1 cellular context compared by ENCODE assay signal in the genomic region with DNA sequence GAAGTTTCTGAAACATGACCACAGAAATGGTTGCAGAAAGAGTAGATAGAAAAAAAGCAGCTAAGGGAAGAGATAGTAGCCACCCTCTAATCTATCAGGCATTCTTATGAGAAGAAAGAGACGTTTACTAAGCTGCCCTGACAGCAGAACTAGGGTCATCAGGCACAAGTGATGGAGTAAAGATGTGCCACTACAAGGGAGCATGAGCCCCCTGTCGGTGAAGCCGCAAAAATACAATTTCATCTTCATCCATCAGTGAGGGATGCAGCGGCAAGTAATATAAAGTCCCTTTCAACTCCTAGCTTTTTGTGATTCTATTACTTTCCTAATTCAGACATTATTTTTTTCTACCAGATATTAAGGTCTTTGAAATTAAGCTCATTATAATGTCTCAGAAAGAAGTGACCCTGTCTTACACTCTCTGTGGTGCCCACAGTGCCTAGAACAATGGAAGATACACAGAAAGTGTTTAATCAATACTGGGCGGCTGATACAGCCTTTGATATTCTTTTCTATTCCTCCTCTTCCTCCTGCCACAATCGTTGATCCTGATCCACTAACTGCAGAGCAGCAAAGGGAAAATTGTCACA.
TF ChIP-seq lines count a peak whose summit lies in the region.

No MANE protein-coding gene starts in this region.

TF ChIP-seq in IMR-90, 13 proteins besides CTCF, POLR2A, EP300 and RAD21 (continued from another document):
- TF ChIP-seq, protein P1, sequence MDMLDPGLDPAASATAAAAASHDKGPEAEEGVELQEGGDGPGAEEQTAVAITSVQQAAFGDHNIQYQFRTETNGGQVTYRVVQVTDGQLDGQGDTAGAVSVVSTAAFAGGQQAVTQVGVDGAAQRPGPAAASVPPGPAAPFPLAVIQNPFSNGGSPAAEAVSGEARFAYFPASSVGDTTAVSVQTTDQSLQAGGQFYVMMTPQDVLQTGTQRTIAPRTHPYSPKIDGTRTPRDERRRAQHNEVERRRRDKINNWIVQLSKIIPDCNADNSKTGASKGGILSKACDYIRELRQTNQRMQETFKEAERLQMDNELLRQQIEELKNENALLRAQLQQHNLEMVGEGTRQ (IDR thresholded peaks at IDR 0.05; ENCODE audit: low read depth, low read length) = no peak
- TF ChIP-seq RFX5 (IDR thresholded peaks at IDR 0.05; ENCODE audit: low read depth, low read length) (no peak), MAFK (IDR thresholded peaks at IDR 0.05; ENCODE audit: low read depth, low read length) (no peak), CEBPB (IDR thresholded peaks at IDR 0.05; ENCODE audit: low read depth, low read length) (no peak), RCOR1 (IDR thresholded peaks at IDR 0.05; ENCODE audit: insufficient replicate concordance, low read length) (no peak), MAZ (IDR thresholded peaks at IDR 0.05; ENCODE audit: borderline replicate concordance, low read depth, low read length) (no peak)
- TF ChIP-seq, protein P2, sequence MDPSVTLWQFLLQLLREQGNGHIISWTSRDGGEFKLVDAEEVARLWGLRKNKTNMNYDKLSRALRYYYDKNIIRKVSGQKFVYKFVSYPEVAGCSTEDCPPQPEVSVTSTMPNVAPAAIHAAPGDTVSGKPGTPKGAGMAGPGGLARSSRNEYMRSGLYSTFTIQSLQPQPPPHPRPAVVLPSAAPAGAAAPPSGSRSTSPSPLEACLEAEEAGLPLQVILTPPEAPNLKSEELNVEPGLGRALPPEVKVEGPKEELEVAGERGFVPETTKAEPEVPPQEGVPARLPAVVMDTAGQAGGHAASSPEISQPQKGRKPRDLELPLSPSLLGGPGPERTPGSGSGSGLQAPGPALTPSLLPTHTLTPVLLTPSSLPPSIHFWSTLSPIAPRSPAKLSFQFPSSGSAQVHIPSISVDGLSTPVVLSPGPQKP (IDR thresholded peaks at IDR 0.05; ENCODE audit: borderline replicate concordance, low read depth, low read length) = no peak
TF ChIP-seq in IMR-90: peak in this region for 0.
